In genomic region chr4:90317106-90317505, GRCh38 we compare ENCODE assay signal across 7 cellular contexts.
A peak's percentile ranks its signal among the peaks of the same experiment; 100 is the strongest.
DNase-seq lines count a peak whose midpoint lies in the region; FAIRE-seq and TF ChIP-seq lines count a peak whose summit lies in the region.
"Not testable (repeated sequence)": the region's sequence is repeated elsewhere in the genome, so short reads cannot be mapped to it uniquely, and the experiment has no call there.

No MANE protein-coding gene starts in this region.

- intact Hi-C loops in endothelial cell of umbilical vein (cut with micrococcal nuclease) = loop anchor here (5.0 to 10.0 kb wide), 4 partner anchors 468 to 1185 kb away; no protein-coding TSS in a partner anchor

- BruUV-seq in endothelial cell of umbilical vein (replicated peaks; lab: Mats Ljungman, UMichigan) = not testable (repeated sequence)

- POLR2A ChIA-PET in RWPE1 (lab: Yijun Ruan, JAX; ENCODE audit: low non-redundant PET); endothelial cell of umbilical vein (lab: Charles Lee): not testable (repeated sequence)

- H3K36me3 ChIP-seq in endothelial cell of umbilical vein (ENCODE audit: control insufficient read depth in 2 of 2, extremely low read depth in 1 of 2, insufficient read depth in 2 of 2, low read length in 2 of 2); osteoblast (ENCODE audit: insufficient read depth, low read length): not testable (repeated sequence)

- H3K27me3 ChIP-seq in endothelial cell of umbilical vein (ENCODE audit: control insufficient read depth in 2 of 2, insufficient read depth in 2 of 2, low read length in 2 of 2); osteoblast (ENCODE audit: insufficient read depth, low read length): not testable (repeated sequence)

- not testable (repeated sequence) for H3K79me2 ChIP-seq in endothelial cell of umbilical vein (ENCODE audit: control insufficient read depth, insufficient read depth, low read length); osteoblast (ENCODE audit: insufficient read depth, low read length)

- H2AFZ ChIP-seq in endothelial cell of umbilical vein (ENCODE audit: low read depth, low read length); osteoblast (ENCODE audit: low read length): not testable (repeated sequence)

- TF ChIP-seq CTCF in RWPE1 (conservative IDR thresholded peaks at IDR 0.05; ENCODE audit: low read depth); astrocyte of the cerebellum (IDR thresholded peaks at IDR 0.05; ENCODE audit: low read depth, low read length, missing control alignments); endothelial cell of umbilical vein (IDR thresholded peaks at IDR 0.05; ENCODE audit: extremely low read depth in 1 of 2, insufficient read depth in 1 of 2, low read depth in 1 of 2, low read length in 2 of 2); fibroblast of villous mesenchyme (IDR thresholded peaks at IDR 0.05; ENCODE audit: insufficient read depth, low read depth, low read length); osteoblast (IDR thresholded peaks at IDR 0.05; ENCODE audit: extremely low read depth, low read depth, low read length): not testable (repeated sequence)

- CTCF ChIA-PET in RWPE1 (lab: Yijun Ruan, JAX) = not testable (repeated sequence)
- CTCF ChIA-PET in endothelial cell of umbilical vein (lab: Charles Lee) = interaction anchor here (1.9 kb wide), 1 partner anchor 39 kb away, joined by 5 read pairs; no protein-coding TSS in a partner anchor

- not testable (repeated sequence) for H3K4me2 ChIP-seq in endothelial cell of umbilical vein (ENCODE audit: insufficient read depth, low read length)
- H3K4me2 ChIP-seq in osteoblast (ENCODE audit: insufficient read depth, low read length) = peak overlapping the region; percentile 71

- H3K9me1 ChIP-seq in endothelial cell of umbilical vein (replicated peaks; ENCODE audit: control insufficient read depth, extremely low read depth, insufficient read depth, low read length) = not testable (repeated sequence)

- not testable (repeated sequence) for H4K20me1 ChIP-seq in endothelial cell of umbilical vein (replicated peaks; ENCODE audit: control insufficient read depth, extremely low read depth, insufficient read depth, low read length); osteoblast (ENCODE audit: insufficient read depth, low read length)

- FAIRE-seq in endothelial cell of umbilical vein (lab: Jason Lieb, UNC) = not testable (repeated sequence)

- H3K9ac ChIP-seq in endothelial cell of umbilical vein (replicated peaks; ENCODE audit: extremely low read depth, insufficient read depth, low read length) = not testable (repeated sequence)

- TF ChIP-seq POLR2A in endothelial cell of umbilical vein (IDR thresholded peaks at IDR 0.05; ENCODE audit: low read depth, low read length) = not testable (repeated sequence)

- DNase-seq in Daoy (ENCODE audit: low read depth) (peak; percentile 31), HS-5 (ENCODE audit: low read depth) (peak; percentile 61), RWPE1 (ENCODE audit: low spot score) (peak; percentile 4), astrocyte of the cerebellum (ENCODE audit: low read depth) (peak; percentile 23), endothelial cell of umbilical vein (ENCODE audit: low read depth, low spot score) (peak; percentile 48), fibroblast of villous mesenchyme (ENCODE audit: low read depth) (peak; percentile 2)
- DNase-seq in osteoblast (ENCODE audit: insufficient read length, low spot score, missing footprints) = not testable (repeated sequence)

- H3K27ac ChIP-seq in RWPE1 (peak overlapping the region; percentile 86), endothelial cell of umbilical vein (ENCODE audit: insufficient read depth, low read depth, low read length) (peak overlapping the region; percentile 87), osteoblast (ENCODE audit: low read depth, low read length) (peak overlapping the region; percentile 95)

- dilution Hi-C loops in endothelial cell of umbilical vein (cut with MboI; ENCODE audit: extremely low pct_ligation_motif_present, low sequenced_read_pairs) = not testable (repeated sequence)

- H3K4me1 ChIP-seq in endothelial cell of umbilical vein (ENCODE audit: control insufficient read depth, extremely low read depth, insufficient read depth, low read length) (peaks cover 21% of the 10 kb centered on the region), osteoblast (ENCODE audit: insufficient read depth, low read length) (peaks cover 18% of the 10 kb centered on the region)

- H3K4me3 ChIP-seq in astrocyte of the cerebellum (ENCODE audit: low read depth, low read length); endothelial cell of umbilical vein (replicated peaks in 1 of 3; ENCODE audit: insufficient read depth in 1 of 3, low read depth in 1 of 3, low read length in 3 of 3); fibroblast of villous mesenchyme (ENCODE audit: low read depth, low read length); osteoblast (ENCODE audit: insufficient read depth, low read length): not testable (repeated sequence)

- in situ Hi-C loops in astrocyte of the cerebellum (cut with HindIII; ENCODE audit: low sequenced_read_pairs) = not testable (repeated sequence)

- H3K9me3 ChIP-seq in endothelial cell of umbilical vein (replicated peaks; ENCODE audit: control insufficient read depth, insufficient read depth, low read length); osteoblast (ENCODE audit: low read depth, low read length): not testable (repeated sequence)
